In the genomic region with DNA sequence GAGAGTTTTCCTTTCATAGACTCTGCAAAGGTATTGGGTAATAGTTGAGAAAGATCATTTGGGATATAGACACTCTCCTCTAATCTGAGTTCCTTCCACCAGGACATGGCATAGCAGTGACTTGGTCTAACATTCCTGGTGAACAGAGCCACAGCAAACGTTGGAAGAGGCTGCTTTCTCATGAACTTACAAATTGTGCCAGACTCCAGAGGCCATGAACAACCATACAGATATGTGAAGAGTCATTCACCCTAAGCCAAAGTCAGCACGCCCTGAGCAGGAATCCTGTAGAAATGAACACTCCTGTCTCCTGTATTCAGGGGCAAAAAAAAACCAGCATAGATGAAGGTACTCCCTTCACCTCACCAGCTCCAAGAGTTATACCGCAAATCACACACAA, we compare ENCODE assay signal across 25 cellular contexts.
DNase-seq lines count a peak whose midpoint lies in the region; ATAC-seq and TF ChIP-seq lines count a peak whose summit lies in the region.
"Had no signal": no experiment of that assay in that cellular context is flagged by ENCODE, and none has a peak within 500 bp of the region (broad histone marks: within the 10 kb centered on the region; RNA-seq: fewer than 3 reads in every experiment).

No MANE protein-coding gene starts in this region.

- intact Hi-C loops in PC-9 (cut with micrococcal nuclease; ENCODE audit: unreplicated experiment) (no loop called here), psoas muscle (cut with DNase I) (no loop called here)

- peak; percentile 46 for DNase-seq in Daoy (ENCODE audit: low read depth)
- peak in 1 of 2 experiments; percentile 77 for DNase-seq in PC-9
- peak; percentile 2 for DNase-seq in epithelial cell of esophagus (ENCODE audit: low read depth)
- DNase-seq in neural progenitor cell (ENCODE audit: low spot score) = no peak
- DNase-seq in stimulated activated CD8-positive, alpha-beta memory T cell treated with anti-CD3 and anti-CD28 coated beads, Interleukin-4, amount 100 ng/mL, for 48 hours = no peak
- no peak for DNase-seq in psoas muscle
- no peak for DNase-seq in substantia nigra (lab: John Stamatoyannopoulos, UW)
- DNase-seq: activated CD4-positive, alpha-beta T cell treated with anti-CD3 and anti-CD28 coated beads, Interleukin-2, amount 10 ng/mL, durations not matched to agents 24 days and 14 days; activated gamma-delta T cell; activated naive CD8-positive, alpha-beta T cell treated with anti-CD3 and anti-CD28 coated beads, Interleukin-2, amount 10 ng/mL, durations not matched to agents 7 days and 5 days; activated T-cell treated with anti-CD3 and anti-CD28 coated beads, Interleukin-2, amount 50 U/mL, for 24 hours; cerebellar nuclear complex; GDM1; heart right ventricle; KG1; left cardiac atrium; NCI-H1417 treated with DMSO at 0.1 percent for 48 hours; NCI-H2081 treated with DMSO at 0.1 percent for 48 hours; NCI-H774; T-helper 9 cell had no signal

- no peak overlapping the region for H3K9ac ChIP-seq in neural progenitor cell
- H3K9ac ChIP-seq: BLaER1 treated with 17β-estradiol and CSF1 and Interleukin-3, amounts not matched to agents 10 nM and 100 nM had no signal

- H3K79me2 ChIP-seq in PC-9 (ENCODE audit: low read depth) (no peaks in the 10 kb centered on the region), neural progenitor cell (ENCODE audit: low read depth) (no peaks in the 10 kb centered on the region)

- BruUV-seq in PC-9 (replicated peaks; lab: Mats Ljungman, UMichigan) = no TSS peak

- CTCF ChIA-PET in PC-9 (lab: Charles Lee) = no interaction called here

- no peak overlapping the region for H3K4me3 ChIP-seq in PC-9
- H3K4me3 ChIP-seq in epithelial cell of esophagus (ENCODE audit: low read length) = no peak overlapping the region
- H3K4me3 ChIP-seq in neural progenitor cell = no peak overlapping the region
- no peak overlapping the region for H3K4me3 ChIP-seq in psoas muscle
- H3K4me3 ChIP-seq: BLaER1 treated with 17β-estradiol and CSF1 and Interleukin-3, amounts not matched to agents 10 nM and 100 nM; heart right ventricle; prostate gland had no signal

- peaks cover 8% of the 10 kb centered on the region for H3K9me3 Mint-ChIP-seq in neural progenitor cell
- H3K9me3 Mint-ChIP-seq: activated CD4-positive, alpha-beta T cell treated with anti-CD3 and anti-CD28 coated beads, Interleukin-2, amount 10 ng/mL, durations not matched to agents 24 days and 14 days; activated naive CD8-positive, alpha-beta T cell treated with anti-CD3 and anti-CD28 coated beads, Interleukin-2, amount 10 ng/mL, durations not matched to agents 7 days and 5 days; activated T-cell treated with anti-CD3 and anti-CD28 coated beads, Interleukin-2, amount 50 U/mL, for 24 hours had no signal

- no peaks in the 10 kb centered on the region; the same call in 1 of the 2 replicates for H3F3A ChIP-seq in PC-9 (ENCODE audit: insufficient read depth, low read depth)
- peaks cover 9% of the 10 kb centered on the region for H3F3A ChIP-seq in neural progenitor cell (ENCODE audit: low read depth)

- peak overlapping the region; percentile 72 for H3K27ac Mint-ChIP-seq in neural progenitor cell
- H3K27ac Mint-ChIP-seq: activated CD4-positive, alpha-beta T cell treated with anti-CD3 and anti-CD28 coated beads, Interleukin-2, amount 10 ng/mL, durations not matched to agents 24 days and 14 days; activated naive CD8-positive, alpha-beta T cell treated with anti-CD3 and anti-CD28 coated beads, Interleukin-2, amount 10 ng/mL, durations not matched to agents 7 days and 5 days; activated T-cell treated with anti-CD3 and anti-CD28 coated beads, Interleukin-2, amount 50 U/mL, for 24 hours; memory B cell had no signal

- no peak for TF ChIP-seq CTCF in PC-9 (conservative IDR thresholded peaks at IDR 0.05)
- no peak for TF ChIP-seq CTCF in epithelial cell of esophagus (IDR thresholded peaks at IDR 0.05; ENCODE audit: insufficient read depth, low read depth, low read length, missing control alignments)
- TF ChIP-seq CTCF in neural progenitor cell (IDR thresholded peaks at IDR 0.05) = no peak
- no peak for TF ChIP-seq CTCF in psoas muscle (IDR thresholded peaks at IDR 0.05)

- H3K36me3 ChIP-seq in PC-9 (ENCODE audit: low read depth) (no peaks in the 10 kb centered on the region), neural progenitor cell (no peaks in the 10 kb centered on the region), psoas muscle (ENCODE audit: insufficient read depth in 1 of 2, low read depth in 1 of 2) (no peaks in the 10 kb centered on the region)
- H3K36me3 ChIP-seq: BLaER1 treated with 17β-estradiol and CSF1 and Interleukin-3, amounts not matched to agents 10 nM and 100 nM; heart right ventricle; prostate gland had no signal

- no peaks in the 10 kb centered on the region for H4K20me1 ChIP-seq in PC-9 (ENCODE audit: insufficient read depth)
- H4K20me1 ChIP-seq in neural progenitor cell (ENCODE audit: low read depth) = no peaks in the 10 kb centered on the region
- H4K20me1 ChIP-seq: BLaER1 treated with 17β-estradiol and CSF1 and Interleukin-3, amounts not matched to agents 10 nM and 100 nM had no signal

- H3K27me3 ChIP-seq in PC-9 (ENCODE audit: insufficient read depth, low read depth) (peaks cover 27% of the 10 kb centered on the region), neural progenitor cell (peaks cover 6% of the 10 kb centered on the region), psoas muscle (ENCODE audit: insufficient read depth in 3 of 3, low read length in 2 of 3) (peaks cover 0 to 2% (median 0%) of the 10 kb centered on the region in 3 donors)
- H3K27me3 ChIP-seq: BLaER1 treated with 17β-estradiol and CSF1 and Interleukin-3, amounts not matched to agents 10 nM and 100 nM had no signal

- H3K27me3 Mint-ChIP-seq in neural progenitor cell (ENCODE audit: insufficient read depth, low read depth) = peaks cover 6% of the 10 kb centered on the region

- POLR2A ChIA-PET in PC-9 (lab: Charles Lee; ENCODE audit: unreplicated experiment) = no interaction called here

- WGBS in psoas muscle, 3 donors = 37 to 60% (median 53%) methylated on average over 3 of the region's 3 CpGs

- no peaks in the 10 kb centered on the region for H3K9me2 ChIP-seq in PC-9 (ENCODE audit: insufficient read depth)

- no peaks in the 10 kb centered on the region for H3K36me3 Mint-ChIP-seq in neural progenitor cell
- H3K36me3 Mint-ChIP-seq: activated naive CD8-positive, alpha-beta T cell treated with anti-CD3 and anti-CD28 coated beads, Interleukin-2, amount 10 ng/mL, durations not matched to agents 7 days and 5 days; memory B cell had no signal

- H3K9me3 ChIP-seq in PC-9 (ENCODE audit: insufficient read depth, low read depth) = no peaks in the 10 kb centered on the region
- H3K9me3 ChIP-seq in neural progenitor cell (ENCODE audit: low read depth) = no peaks in the 10 kb centered on the region
- peaks cover 1% of the 10 kb centered on the region for H3K9me3 ChIP-seq in psoas muscle
- H3K9me3 ChIP-seq: prostate gland had no signal

- H3K27ac ChIP-seq in PC-9 (no peak overlapping the region), neural progenitor cell (no peak overlapping the region), psoas muscle (no peak overlapping the region), substantia nigra (ENCODE audit: low read depth, low read length, poor library complexity, severe bottlenecking) (no peak overlapping the region)
- H3K27ac ChIP-seq: BLaER1 treated with 17β-estradiol and CSF1 and Interleukin-3, amounts not matched to agents 10 nM and 100 nM; heart right ventricle; prostate gland had no signal

- peak overlapping the region; percentile 8 for H3K4me3 Mint-ChIP-seq in neural progenitor cell
- H3K4me3 Mint-ChIP-seq: activated CD4-positive, alpha-beta T cell treated with anti-CD3 and anti-CD28 coated beads, Interleukin-2, amount 10 ng/mL, durations not matched to agents 24 days and 14 days; activated naive CD8-positive, alpha-beta T cell treated with anti-CD3 and anti-CD28 coated beads, Interleukin-2, amount 10 ng/mL, durations not matched to agents 7 days and 5 days; activated T-cell treated with anti-CD3 and anti-CD28 coated beads, Interleukin-2, amount 50 U/mL, for 24 hours; memory B cell had no signal

- peaks cover 2% of the 10 kb centered on the region for H3K4me1 Mint-ChIP-seq in neural progenitor cell
- H3K4me1 Mint-ChIP-seq: activated CD4-positive, alpha-beta T cell treated with anti-CD3 and anti-CD28 coated beads, Interleukin-2, amount 10 ng/mL, durations not matched to agents 24 days and 14 days; activated naive CD8-positive, alpha-beta T cell treated with anti-CD3 and anti-CD28 coated beads, Interleukin-2, amount 10 ng/mL, durations not matched to agents 7 days and 5 days; memory B cell had no signal

- H2AFZ ChIP-seq in PC-9 (no peak overlapping the region), neural progenitor cell (replicated peaks) (no peak overlapping the region)

- peaks cover 14% of the 10 kb centered on the region for H3K4me1 ChIP-seq in PC-9 (replicated peaks; ENCODE audit: insufficient read depth)
- H3K4me1 ChIP-seq in neural progenitor cell = peaks cover 7% of the 10 kb centered on the region
- no peaks in the 10 kb centered on the region for H3K4me1 ChIP-seq in psoas muscle
- H3K4me1 ChIP-seq: heart right ventricle, prostate gland had no signal

- H3K4me2 ChIP-seq in PC-9 (0 out of 2 replicates have a peak overlapping the region, but pooled peaks have one; percentile 26), neural progenitor cell (no peak overlapping the region)
- H3K4me2 ChIP-seq: BLaER1 treated with 17β-estradiol and CSF1 and Interleukin-3, amounts not matched to agents 10 nM and 100 nM had no signal

- no peak for ATAC-seq in psoas muscle
- no peak for ATAC-seq in HG02840 (IDR thresholded peaks at IDR 0.05; ENCODE audit: low FRiP score, unreplicated experiment)
- ATAC-seq: heart right ventricle, left cardiac atrium, Right ventricle myocardium inferior had no signal

Comparison
In these comparisons a context has a peak if more than half of its experiments do, and no peak if none do; other contexts are left out.
1. DNase-seq: peak in Daoy (single experiment) and epithelial cell of esophagus (single experiment); none in neural progenitor cell (single experiment), stimulated activated CD8-positive, alpha-beta memory T cell treated with anti-CD3 and anti-CD28 coated beads, Interleukin-4, amount 100 ng/mL, for 48 hours (single experiment), psoas muscle (0 of 2) and substantia nigra (0 of 49).